In the genomic region with DNA sequence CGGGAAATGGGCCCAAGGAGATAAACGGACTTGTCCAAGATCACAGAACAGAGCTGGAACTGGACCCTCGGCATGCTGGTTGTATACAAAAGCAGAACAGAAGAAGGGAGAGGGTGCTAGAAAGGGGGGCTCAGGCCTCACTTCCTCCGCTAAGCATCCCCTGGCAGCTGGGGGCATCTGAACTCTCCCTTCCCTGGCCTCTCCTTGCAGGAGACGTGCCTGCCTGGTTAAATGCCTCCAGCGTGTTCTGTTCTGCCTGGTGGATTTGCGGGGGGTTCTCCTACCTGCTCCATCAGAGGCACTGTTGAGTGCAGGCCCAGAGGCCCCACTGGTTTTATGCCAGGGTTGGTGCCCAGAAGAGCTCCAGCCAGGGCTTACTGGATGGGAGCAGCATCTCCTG, we compare ENCODE assay signal across 13 cellular contexts.
DNase-seq lines count a peak whose midpoint lies in the region; ATAC-seq, FAIRE-seq and TF ChIP-seq lines count a peak whose summit lies in the region.
"Had no signal": no experiment of that assay in that cellular context is flagged by ENCODE, and none has a peak within 500 bp of the region (broad histone marks: within the 10 kb centered on the region; RNA-seq: fewer than 3 reads in every experiment).

No MANE protein-coding gene starts in this region.

- peaks cover 33% of the 10 kb centered on the region for H3K27me3 Mint-ChIP-seq in GM23338 (ENCODE audit: insufficient read depth, low read depth, poor library complexity)
- H3K27me3 Mint-ChIP-seq: activated CD8-positive, alpha-beta memory T cell treated with anti-CD3 and anti-CD28 coated beads, Interleukin-2, amount 10 ng/mL, durations not matched to agents 7 days and 5 days had no signal

- no peak overlapping the region for H3K9ac ChIP-seq in smooth muscle cell (ENCODE audit: low read depth)

- WGBS in smooth muscle cell (ENCODE audit: low lambda C conversion rate) = 90% methylated on average over 7 of the region's 7 CpGs
- 83 to 98% (median 96%) methylated on average over 7 of the region's 7 CpGs for WGBS in small intestine, 3 donors

- H3K9me3 ChIP-seq in smooth muscle cell (replicated peaks; ENCODE audit: low read depth) = no peaks in the 10 kb centered on the region
- H3K9me3 ChIP-seq in small intestine (ENCODE audit: control insufficient read depth, low read depth) = no peaks in the 10 kb centered on the region

- peak overlapping the region; percentile 68 for H3K4me3 ChIP-seq in GM23338
- no peak overlapping the region for H3K4me3 ChIP-seq in smooth muscle cell
- H3K4me3 ChIP-seq in small intestine (ENCODE audit: low read depth in 1 of 2, low read length in 2 of 2) = no peak overlapping the region

- H3K36me3 Mint-ChIP-seq in GM23338 (ENCODE audit: low read depth) = peaks cover 7% of the 10 kb centered on the region; the same call in 2 of the 3 replicates

- peaks cover 39% of the 10 kb centered on the region for H3K4me1 Mint-ChIP-seq in GM23338
- H3K4me1 Mint-ChIP-seq: activated CD8-positive, alpha-beta memory T cell treated with anti-CD3 and anti-CD28 coated beads, Interleukin-2, amount 10 ng/mL, durations not matched to agents 7 days and 5 days had no signal

- H3K4me1 ChIP-seq in GM23338 (ENCODE audit: insufficient read depth) (peaks cover 21% of the 10 kb centered on the region; the same call in 1 of the 2 replicates), smooth muscle cell (ENCODE audit: low read depth) (peaks cover 42% of the 10 kb centered on the region), small intestine (ENCODE audit: control insufficient read depth in 2 of 2, insufficient read depth in 1 of 2, low read depth in 1 of 2, low read length in 1 of 2) (peaks cover 0 to 6% of the 10 kb centered on the region in 2 donors)

- peak; percentile 2 for ATAC-seq in GM23338
- no peak for ATAC-seq in GM21390 (IDR thresholded peaks at IDR 0.05; ENCODE audit: unreplicated experiment)
- ATAC-seq: activated CD8-positive, alpha-beta memory T cell treated with anti-CD3 and anti-CD28 coated beads, Interleukin-2, amount 10 ng/mL, durations not matched to agents 7 days and 5 days had no signal

- H3K9me2 ChIP-seq in GM23338 (ENCODE audit: insufficient read depth) = no peaks in the 10 kb centered on the region

- DNase-seq in GM23338 (ENCODE audit: low spot score) (peak; percentile 3), caudate nucleus (lab: John Stamatoyannopoulos, UW) (peak in 2 of 61 donors; percentile 58 to 61), medulla oblongata (ENCODE audit: extremely low spot score) (peak; percentile 27), smooth muscle cell (lab: John Stamatoyannopoulos, UW; ENCODE audit: unreplicated experiment) (no peak), NCI-H446 treated with DMSO at 0.1 percent for 48 hours (lab: John Stamatoyannopoulos, UW) (no peak), small intestine (no peak), 8988T (no peak)
- DNase-seq: activated CD8-positive, alpha-beta memory T cell treated with anti-CD3 and anti-CD28 coated beads, Interleukin-2, amount 10 ng/mL, durations not matched to agents 7 days and 5 days; AML-193; NCI-H1930; stimulated activated CD8-positive, alpha-beta memory T cell treated with anti-CD3 and anti-CD28 coated beads, Interleukin-4, amount 100 ng/mL, for 48 hours; T-helper 2 cell had no signal

- H3K4me2 ChIP-seq in GM23338 (peak overlapping the region; percentile 86), smooth muscle cell (peak overlapping the region; percentile 2)

- H2AFZ ChIP-seq in GM23338 = peak overlapping the region; percentile 95
- H2AFZ ChIP-seq in smooth muscle cell (ENCODE audit: low read depth) = peak overlapping the region; percentile 88

- no peaks in the 10 kb centered on the region for H3K36me3 ChIP-seq in GM23338 (ENCODE audit: insufficient read depth)
- H3K36me3 ChIP-seq in smooth muscle cell (ENCODE audit: low read depth) = no peaks in the 10 kb centered on the region
- H3K36me3 ChIP-seq in small intestine (ENCODE audit: control insufficient read depth in 2 of 2, insufficient read depth in 2 of 2, low read length in 2 of 2) = no peaks in the 10 kb centered on the region

- H4K20me1 ChIP-seq in GM23338 (replicated peaks; ENCODE audit: insufficient read depth) (no peaks in the 10 kb centered on the region), smooth muscle cell (ENCODE audit: low read depth) (no peaks in the 10 kb centered on the region)

- H3K79me2 ChIP-seq in GM23338 (replicated peaks; ENCODE audit: insufficient read depth) (no peaks in the 10 kb centered on the region), smooth muscle cell (ENCODE audit: low read depth) (no peaks in the 10 kb centered on the region)

- H3K9me3 Mint-ChIP-seq in GM23338 = peaks cover 17% of the 10 kb centered on the region

- no peaks in the 10 kb centered on the region for H3F3A ChIP-seq in GM23338 (replicated peaks; ENCODE audit: low read depth)
- H3F3A ChIP-seq in smooth muscle cell (ENCODE audit: low read depth) = peaks cover 9% of the 10 kb centered on the region

- FAIRE-seq in small intestine (lab: Jason Lieb, UNC) = no peak

- no peak overlapping the region for H3K27ac Mint-ChIP-seq in GM23338
- H3K27ac Mint-ChIP-seq: activated CD8-positive, alpha-beta memory T cell treated with anti-CD3 and anti-CD28 coated beads, Interleukin-2, amount 10 ng/mL, durations not matched to agents 7 days and 5 days had no signal

- H3K4me3 Mint-ChIP-seq in GM23338 = no peak overlapping the region
- H3K4me3 Mint-ChIP-seq: activated CD8-positive, alpha-beta memory T cell treated with anti-CD3 and anti-CD28 coated beads, Interleukin-2, amount 10 ng/mL, durations not matched to agents 7 days and 5 days had no signal

- H3K27me3 ChIP-seq in GM23338 (ENCODE audit: insufficient read depth) (peaks cover 8% of the 10 kb centered on the region; the same call in 1 of the 2 replicates), smooth muscle cell (ENCODE audit: low read depth) (no peaks in the 10 kb centered on the region), small intestine (ENCODE audit: control insufficient read depth in 2 of 2, insufficient read depth in 2 of 2, low read length in 2 of 2) (no peaks in the 10 kb centered on the region)

- H3K27ac ChIP-seq in GM23338 (ENCODE audit: low read depth) (peak overlapping the region; percentile 91; the same call in 1 of the 2 replicates), caudate nucleus (ENCODE audit: low read depth, low read length) (peak overlapping the region; percentile 99), smooth muscle cell (ENCODE audit: low read depth) (no peak overlapping the region), small intestine (ENCODE audit: low read depth in 1 of 2, low read length in 1 of 2) (peak overlapping the region in 1 of 2 donors; percentile 68)

- no peak for TF ChIP-seq CTCF in GM23338 (conservative IDR thresholded peaks at IDR 0.05; ENCODE audit: low read depth in 2 of 2)
- TF ChIP-seq CTCF in smooth muscle cell (IDR thresholded peaks at IDR 0.05; ENCODE audit: borderline replicate concordance, insufficient read depth, poor library complexity, severe bottlenecking) = no peak

TF ChIP-seq in GM23338, 12 proteins besides CTCF, POLR2A, EP300 and RAD21:
- TF ChIP-seq ZNF114 (CRISPR knock-in tag; IDR thresholded peaks at IDR 0.05) (no peak), CREB1 (CRISPR knock-in tag; IDR thresholded peaks at IDR 0.05; ENCODE audit: low read depth) (no peak), EZH2 (IDR thresholded peaks at IDR 0.05; ENCODE audit: low read depth, unreplicated experiment) (no peak), JUNB (IDR thresholded peaks at IDR 0.05; ENCODE audit: unreplicated experiment) (no peak), EZH2phosphoT487 (IDR thresholded peaks at IDR 0.05; ENCODE audit: unreplicated experiment) (no peak)

Comparison
In these comparisons a context has a peak if more than half of its experiments do, and no peak if none do; other contexts are left out.
1. DNase-seq: peak in GM23338 (single experiment) and medulla oblongata (single experiment); none in smooth muscle cell (single experiment), NCI-H446 treated with DMSO at 0.1 percent for 48 hours (single experiment), small intestine (single experiment) and 8988T (single experiment).